In the genomic region with DNA sequence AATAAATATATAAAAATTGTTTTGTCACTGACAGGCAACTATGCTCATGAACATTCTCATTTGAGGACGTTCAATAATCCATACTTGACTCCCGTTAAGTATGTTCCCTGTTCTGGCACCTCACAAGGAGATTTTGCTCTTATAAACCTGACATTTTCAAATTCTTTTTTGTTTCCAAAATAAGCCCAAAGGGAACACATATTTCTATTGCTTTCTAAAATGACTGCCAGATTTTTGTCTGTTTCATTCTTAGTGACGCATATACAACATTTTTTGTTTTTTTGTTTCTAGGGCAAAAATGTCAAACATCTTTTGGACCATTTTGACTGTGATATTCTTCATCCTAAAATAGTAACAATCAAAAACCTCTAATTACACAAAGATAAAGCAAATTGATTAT, we compare ENCODE assay signal across 28 cellular contexts. TPM values are rescaled to one million over a fixed set of nuclear protein-coding genes. Genes with fewer than 3 reads are reported as not detected.
"Had no signal": no experiment of that assay in that cellular context is flagged by ENCODE, and none has a peak within 500 bp of the region (broad histone marks: within the 10 kb centered on the region; RNA-seq: fewer than 3 reads in every experiment).

No MANE protein-coding gene starts in this region.

- H3K27me3 ChIP-seq: dorsolateral prefrontal cortex, esophagus squamous epithelium, gastrocnemius medialis, hepatocyte, left lung had no signal

- ATAC-seq: esophagus mucosa; gastrocnemius medialis; left cardiac atrium; left lung; left ventricle myocardium superior; lower lobe of right lung; mucosa of descending colon; naive thymus-derived CD8-positive, alpha-beta T cell had no signal

- DNase-seq: dermis blood vessel endothelial cell; dorsolateral prefrontal cortex; effector CD4-positive, alpha-beta T cell; effector memory CD4-positive, alpha-beta T cell; erythroblast; esophagus squamous epithelium; foreskin fibroblast; foreskin melanocyte; gastrocnemius medialis; glutamatergic neuron; head of caudate nucleus; hypothalamus; immature natural killer cell; islet precursor cell; left cardiac atrium; left lung; left ventricle myocardium superior; lower lobe of right lung; mucosa of descending colon; naive B cell; naive thymus-derived CD8-positive, alpha-beta T cell had no signal

- H3K9me3 ChIP-seq: esophagus squamous epithelium, gastrocnemius medialis, lower lobe of right lung, mucosa of descending colon had no signal

- H3K36me3 ChIP-seq: esophagus squamous epithelium, gastrocnemius medialis, left lung, lower lobe of right lung had no signal

- H2AFZ ChIP-seq: hepatocyte had no signal

- H3K79me2 ChIP-seq: hepatocyte had no signal

- H3K4me1 ChIP-seq: esophagus squamous epithelium, gastrocnemius medialis, left lung, lower lobe of right lung had no signal

- H3K4me2 ChIP-seq: hepatocyte had no signal

- H3K4me3 ChIP-seq: coronary artery, dorsolateral prefrontal cortex, esophagus squamous epithelium, gastrocnemius medialis, hepatocyte, left lung, lower lobe of right lung, mucosa of descending colon had no signal

- H3K27ac ChIP-seq: coronary artery, dorsolateral prefrontal cortex, epithelial cell of prostate, esophagus squamous epithelium, gastrocnemius medialis, hepatocyte, left lung, lower lobe of right lung had no signal

RNA-seq across cellular contexts. Expression of a gene that starts 50.5 kb away (rescaled TPM):
- total RNA-seq: dermis blood vessel endothelial cell, fibroblast of lung, lung microvascular endothelial cell, mesothelial cell of epicardium had no signal
